Comparison of ENCODE assay signal across 14 cellular contexts in genomic region chr17:6567528-6568185, GRCh38. TPM values are rescaled to one million over a fixed set of nuclear protein-coding genes. Genes with fewer than 3 reads are reported as not detected.
DNase-seq lines count a peak whose midpoint lies in the region; ATAC-seq and TF ChIP-seq lines count a peak whose summit lies in the region.
"Had no signal": no experiment of that assay in that cellular context is flagged by ENCODE, and none has a peak within 500 bp of the region (broad histone marks: within the 10 kb centered on the region; RNA-seq: fewer than 3 reads in every experiment).

No MANE protein-coding gene starts in this region.

- TF ChIP-seq POLR2A in gastrocnemius medialis (IDR thresholded peaks at IDR 0.05) = no peak

- peak overlapping the region; percentile 32 for H3K27ac Mint-ChIP-seq in stimulated activated naive B cell treated with anti-CD40 and anti-IgM and Interleukin-4, amounts not matched to agents 10 μg/mL and 1 μg/mL and 100 μg/mL, for 72 hours
- H3K27ac Mint-ChIP-seq: immature natural killer cell had no signal

- peaks cover 6 to 15% of the 10 kb centered on the region in 2 donors for H3K36me3 Mint-ChIP-seq in stimulated activated naive B cell treated with anti-CD40 and anti-IgM and Interleukin-4, amounts not matched to agents 10 μg/mL and 1 μg/mL and 100 μg/mL, for 72 hours
- H3K36me3 Mint-ChIP-seq: immature natural killer cell had no signal

- no peak for TF ChIP-seq CTCF in gastrocnemius medialis (IDR thresholded peaks at IDR 0.05 in 4 of 5, conservative IDR thresholded peaks at IDR 0.05 in 1 of 5)

- intact Hi-C loops in posterior vena cava (cut with DNase I) (no loop called here), gastrocnemius medialis (cut with DNase I; ENCODE audit: low total_unique reads) (no loop called here)

- peaks cover 0 to 16% (median 4%) of the 10 kb centered on the region in 3 donors for H3K27me3 ChIP-seq in gastrocnemius medialis

- no peaks in the 10 kb centered on the region for H3K9me3 ChIP-seq in gastrocnemius medialis

- in situ Hi-C loops in gastrocnemius medialis (cut with MboI; ENCODE audit: low sequenced_read_pairs in 4 of 4) = no loop called here

- no peaks in the 10 kb centered on the region for H3K36me3 ChIP-seq in gastrocnemius medialis

- peaks cover 0 to 2% of the 10 kb centered on the region in 2 donors for H3K4me1 Mint-ChIP-seq in stimulated activated naive B cell treated with anti-CD40 and anti-IgM and Interleukin-4, amounts not matched to agents 10 μg/mL and 1 μg/mL and 100 μg/mL, for 72 hours

- H3K27ac ChIP-seq in gastrocnemius medialis = no peak overlapping the region

- H3K4me3 Mint-ChIP-seq in stimulated activated naive B cell treated with anti-CD40 and anti-IgM and Interleukin-4, amounts not matched to agents 10 μg/mL and 1 μg/mL and 100 μg/mL, for 72 hours = no peak overlapping the region
- H3K4me3 Mint-ChIP-seq: immature natural killer cell had no signal

- DNase-seq in NCI-H2171 treated with DMSO at 0.1 percent for 48 hours (lab: John Stamatoyannopoulos, UW) (peak; percentile 35), NCI-H2171 (lab: John Stamatoyannopoulos, UW) (no peak), amniotic epithelial cell (ENCODE audit: low read depth) (peak; percentile 29), islet precursor cell (peak; percentile 94), 8988T (no peak), posterior vena cava (ENCODE audit: low spot score) (no peak), gastrocnemius medialis (no peak)
- no peak for DNase-seq in stimulated activated naive B cell treated with anti-CD40 and anti-IgM and Interleukin-4, amounts not matched to agents 10 μg/mL and 1 μg/mL and 100 μg/mL, for 72 hours
- DNase-seq: ACHN; anterior cingulate cortex; DMS79 treated with DMSO at 0.1 percent for 48 hours; immature natural killer cell; NCI-H1436; stimulated activated CD4-positive, alpha-beta T cell treated with anti-CD3 and anti-CD28 coated beads, Interleukin-2, amount 100 ng/mL, for 48 hours had no signal

- H3K4me3 ChIP-seq in gastrocnemius medialis = no peak overlapping the region

- no peak for ATAC-seq in stimulated activated naive B cell treated with anti-CD40 and anti-IgM and Interleukin-4, amounts not matched to agents 10 μg/mL and 1 μg/mL and 100 μg/mL, for 72 hours (replicated peaks)
- ATAC-seq in gastrocnemius medialis = no peak

- H3K27me3 Mint-ChIP-seq in stimulated activated naive B cell treated with anti-CD40 and anti-IgM and Interleukin-4, amounts not matched to agents 10 μg/mL and 1 μg/mL and 100 μg/mL, for 72 hours = peaks cover 16% of the 10 kb centered on the region in 2 donors

- no peaks in the 10 kb centered on the region for H3K9me3 Mint-ChIP-seq in stimulated activated naive B cell treated with anti-CD40 and anti-IgM and Interleukin-4, amounts not matched to agents 10 μg/mL and 1 μg/mL and 100 μg/mL, for 72 hours
- H3K9me3 Mint-ChIP-seq: immature natural killer cell had no signal

- H3K4me1 ChIP-seq in gastrocnemius medialis = no peaks in the 10 kb centered on the region

RNA-seq across cellular contexts. Expression of gene PITPNM3, which starts 11.3 kb away (rescaled TPM):
- total RNA-seq in posterior vena cava (10 to 100 TPM; 13.4 to 26.6 TPM), gastrocnemius medialis (under 1 TPM; 0.13 to 0.87 (median 0.41) TPM)

Comparison
In these comparisons a context has a peak if more than half of its experiments do, and no peak if none do; other contexts are left out.
1. DNase-seq: peak in NCI-H2171 treated with DMSO at 0.1 percent for 48 hours (single experiment), amniotic epithelial cell (single experiment) and islet precursor cell (single experiment); none in NCI-H2171 (single experiment), stimulated activated naive B cell treated with anti-CD40 and anti-IgM and Interleukin-4, amounts not matched to agents 10 μg/mL and 1 μg/mL and 100 μg/mL, for 72 hours (single experiment), 8988T (single experiment), posterior vena cava (single experiment) and gastrocnemius medialis (0 of 2).
2. RNA of gene PITPNM3, which starts 11.3 kb away (total RNA-seq): 13.4 to 26.6 TPM in posterior vena cava; 0.13 to 0.87 TPM in gastrocnemius medialis; every median in the first group is over 4 times any median in the second.